In genomic region chr17:57432507-57433277, GRCh38 we compare ENCODE assay signal across 18 cellular contexts.
DNase-seq lines count a peak whose midpoint lies in the region; TF ChIP-seq lines count a peak whose summit lies in the region.
"Had no signal": no experiment of that assay in that cellular context is flagged by ENCODE, and none has a peak within 500 bp of the region (broad histone marks: within the 10 kb centered on the region; RNA-seq: fewer than 3 reads in every experiment).

No MANE protein-coding gene starts in this region.

- no CpG with 5 or more reads among the region's 19 CpGs for WGBS in neuronal stem cell (ENCODE audit: extremely low coverage in 2 of 2, insufficient read length in 2 of 2, insufficient replicate concordance in 1 of 2), 2 donors
- WGBS in testis, 2 donors: 77 to 82% methylated on average over 19 of the region's 19 CpGs

- no peak overlapping the region for H2BK12ac ChIP-seq in neuronal stem cell (ENCODE audit: low read length)

- peaks cover 30% of the 10 kb centered on the region for H3K4me1 Mint-ChIP-seq in activated naive CD8-positive, alpha-beta T cell (ENCODE audit: low read depth)
- H3K4me1 Mint-ChIP-seq in activated naive CD8-positive, alpha-beta T cell treated with anti-CD3 and anti-CD28 coated beads for 36 hours: peaks cover 29% of the 10 kb centered on the region
- H3K4me1 Mint-ChIP-seq in brain: peaks cover 92% of the 10 kb centered on the region

- no peak overlapping the region for H2BK120ac ChIP-seq in neuronal stem cell (ENCODE audit: low read depth, low read length)

- no peak overlapping the region for H2BK15ac ChIP-seq in neuronal stem cell (ENCODE audit: low read length)

- H3K4me1 ChIP-seq in HUES48 (ENCODE audit: control insufficient read depth, insufficient read depth, low read length) (peaks cover 4% of the 10 kb centered on the region), neuronal stem cell (ENCODE audit: control insufficient read depth in 2 of 2, insufficient read depth in 1 of 2, low read depth in 1 of 2, low read length in 2 of 2) (peaks cover 14 to 20% of the 10 kb centered on the region in 2 donors), testis (peaks cover 6% of the 10 kb centered on the region)
- H3K4me1 ChIP-seq: HAP-1, uterus had no signal

- no peak overlapping the region for H2BK5ac ChIP-seq in neuronal stem cell (ENCODE audit: low read length)

- intact Hi-C loops in testis (cut with DNase I; ENCODE audit: low total_unique reads): loop anchor here (5.0 kb wide), 1 partner anchor 195 kb away; no protein-coding TSS in a partner anchor

- H3K4me3 Mint-ChIP-seq in activated naive CD8-positive, alpha-beta T cell: no peak overlapping the region
- H3K4me3 Mint-ChIP-seq in activated naive CD8-positive, alpha-beta T cell treated with anti-CD3 and anti-CD28 coated beads for 36 hours: no peak overlapping the region
- no peak overlapping the region for H3K4me3 Mint-ChIP-seq in brain
- H3K4me3 Mint-ChIP-seq: activated naive CD8-positive, alpha-beta T cell treated with anti-CD3 and anti-CD28 coated beads, Interleukin-2, amount 10 ng/mL, durations not matched to agents 7 days and 5 days; stimulated activated memory B cell treated with anti-CD40 and anti-IgM and Interleukin-4, amounts not matched to agents 10 μg/mL and 1 μg/mL and 100 μg/mL, for 72 hours had no signal

- H3K9ac ChIP-seq in HUES48 (ENCODE audit: low read depth, low read length) (no peak overlapping the region), neuronal stem cell (ENCODE audit: low read depth, low read length, poor library complexity) (no peak overlapping the region)

- no peak overlapping the region for H4K91ac ChIP-seq in neuronal stem cell (ENCODE audit: low read depth, low read length, poor library complexity)

- no peak overlapping the region for H3K23ac ChIP-seq in neuronal stem cell (ENCODE audit: low read depth, low read length, poor library complexity)

- H3K4me3 ChIP-seq in HUES48 (ENCODE audit: low read depth, low read length) (no peak overlapping the region), neuronal stem cell (ENCODE audit: low read length in 2 of 2) (no peak overlapping the region), testis (no peak overlapping the region)
- H3K4me3 ChIP-seq: GM12878, HAP-1, heart left ventricle, uterus had no signal

- H3K9me3 ChIP-seq in HUES48 (ENCODE audit: control insufficient read depth, insufficient read depth, low read length) (no peaks in the 10 kb centered on the region), neuronal stem cell (replicated peaks in 1 of 2; ENCODE audit: control insufficient read depth in 2 of 2, insufficient read depth in 1 of 2, low read depth in 1 of 2, low read length in 2 of 2) (no peaks in the 10 kb centered on the region), testis (no peaks in the 10 kb centered on the region)
- H3K9me3 ChIP-seq: HAP-1, heart left ventricle, uterus had no signal

- H3K27ac Mint-ChIP-seq in activated naive CD8-positive, alpha-beta T cell: peak overlapping the region; percentile 25
- H3K27ac Mint-ChIP-seq in activated naive CD8-positive, alpha-beta T cell treated with anti-CD3 and anti-CD28 coated beads for 36 hours: no peak overlapping the region
- peak overlapping the region in 3 of 5 experiments; percentile 1 to 78 (median 17) for H3K27ac Mint-ChIP-seq in brain
- H3K27ac Mint-ChIP-seq: activated naive CD8-positive, alpha-beta T cell treated with anti-CD3 and anti-CD28 coated beads, Interleukin-2, amount 10 ng/mL, durations not matched to agents 7 days and 5 days; stimulated activated memory B cell treated with anti-CD40 and anti-IgM and Interleukin-4, amounts not matched to agents 10 μg/mL and 1 μg/mL and 100 μg/mL, for 72 hours had no signal

- H3K4ac ChIP-seq in neuronal stem cell (ENCODE audit: low read length): no peak overlapping the region

- no peak overlapping the region for H4K8ac ChIP-seq in neuronal stem cell (ENCODE audit: low read depth, low read length)

- no peak for TF ChIP-seq POLR2A in testis (IDR thresholded peaks at IDR 0.05)

- H3K36me3 Mint-ChIP-seq in activated naive CD8-positive, alpha-beta T cell: peaks cover 11% of the 10 kb centered on the region
- H3K36me3 Mint-ChIP-seq in activated naive CD8-positive, alpha-beta T cell treated with anti-CD3 and anti-CD28 coated beads for 36 hours: peaks cover 10% of the 10 kb centered on the region
- H3K36me3 Mint-ChIP-seq in brain: peaks cover 24% of the 10 kb centered on the region

- no peak overlapping the region for H2AFZ ChIP-seq in neuronal stem cell (ENCODE audit: low read length)

- H3K14ac ChIP-seq in neuronal stem cell (ENCODE audit: low read length): no peak overlapping the region

- H3K79me1 ChIP-seq in neuronal stem cell (ENCODE audit: low read depth, low read length): peaks cover 10% of the 10 kb centered on the region

- H3K9me3 Mint-ChIP-seq in activated naive CD8-positive, alpha-beta T cell (ENCODE audit: low read depth): no peaks in the 10 kb centered on the region
- H3K9me3 Mint-ChIP-seq in activated naive CD8-positive, alpha-beta T cell treated with anti-CD3 and anti-CD28 coated beads for 36 hours: no peaks in the 10 kb centered on the region
- H3K9me3 Mint-ChIP-seq in brain: no peaks in the 10 kb centered on the region
- H3K9me3 Mint-ChIP-seq: activated naive CD8-positive, alpha-beta T cell treated with anti-CD3 and anti-CD28 coated beads, Interleukin-2, amount 10 ng/mL, durations not matched to agents 7 days and 5 days; stimulated activated memory B cell treated with anti-CD40 and anti-IgM and Interleukin-4, amounts not matched to agents 10 μg/mL and 1 μg/mL and 100 μg/mL, for 72 hours had no signal

- no peaks in the 10 kb centered on the region for H3K27me3 Mint-ChIP-seq in activated naive CD8-positive, alpha-beta T cell
- no peaks in the 10 kb centered on the region for H3K27me3 Mint-ChIP-seq in activated naive CD8-positive, alpha-beta T cell treated with anti-CD3 and anti-CD28 coated beads for 36 hours
- H3K27me3 Mint-ChIP-seq in brain: no peaks in the 10 kb centered on the region
- H3K27me3 Mint-ChIP-seq: activated naive CD8-positive, alpha-beta T cell treated with anti-CD3 and anti-CD28 coated beads, Interleukin-2, amount 10 ng/mL, durations not matched to agents 7 days and 5 days; stimulated activated memory B cell treated with anti-CD40 and anti-IgM and Interleukin-4, amounts not matched to agents 10 μg/mL and 1 μg/mL and 100 μg/mL, for 72 hours had no signal

- H2AK5ac ChIP-seq in neuronal stem cell (ENCODE audit: low read depth, low read length): no peak overlapping the region

- H3K27ac ChIP-seq in HUES48 (ENCODE audit: low read depth, low read length): peak overlapping the region; percentile 44
- H3K27ac ChIP-seq in neuronal stem cell (replicated peaks; ENCODE audit: low read length): no peak overlapping the region
- no peak overlapping the region for H3K27ac ChIP-seq in testis
- H3K27ac ChIP-seq: heart left ventricle, uterus had no signal

- TF ChIP-seq CTCF in brain (conservative IDR thresholded peaks at IDR 0.05) (no peak), testis (IDR thresholded peaks at IDR 0.05) (no peak), GM20000 (IDR thresholded peaks at IDR 0.05; ENCODE audit: extremely low read depth, missing control alignments) (no peak)

- no peak for DNase-seq in activated naive CD8-positive, alpha-beta T cell treated with anti-CD3 and anti-CD28 coated beads for 36 hours
- DNase-seq in neuronal stem cell (ENCODE audit: low spot score) (no peak), testis (no peak), ureter (ENCODE audit: low spot score) (no peak), GM20000 (ENCODE audit: low spot score) (no peak)
- DNase-seq: activated CD4-positive, alpha-beta T cell treated with anti-CD3 and anti-CD28 coated beads for 4 hours; activated naive CD8-positive, alpha-beta T cell treated with anti-CD3 and anti-CD28 coated beads, Interleukin-2, amount 10 ng/mL, durations not matched to agents 7 days and 5 days; heart left ventricle; NCI-H1694; SIG-M5; T-helper 9 cell; uterus had no signal

- H3K4me2 ChIP-seq in neuronal stem cell (ENCODE audit: insufficient read depth, low read length, poor library complexity, severe bottlenecking): no peak overlapping the region

- H3K36me3 ChIP-seq in HUES48 (ENCODE audit: control insufficient read depth, insufficient read depth, low read length): no peaks in the 10 kb centered on the region
- peaks cover 2 to 16% of the 10 kb centered on the region in 2 donors for H3K36me3 ChIP-seq in neuronal stem cell (replicated peaks in 1 of 2; ENCODE audit: control insufficient read depth in 2 of 2, insufficient read depth in 2 of 2, low read length in 2 of 2)
- no peaks in the 10 kb centered on the region for H3K36me3 ChIP-seq in testis (ENCODE audit: low read depth, missing control alignments)
- H3K36me3 ChIP-seq: HAP-1, heart left ventricle, uterus had no signal

- H3K27me3 ChIP-seq in HUES48 (ENCODE audit: control insufficient read depth, insufficient read depth, low read length) (no peaks in the 10 kb centered on the region), neuronal stem cell (ENCODE audit: control insufficient read depth in 3 of 3, insufficient read depth in 3 of 3, low read depth in 1 of 3, low read length in 3 of 3) (no peaks in the 10 kb centered on the region), testis (no peaks in the 10 kb centered on the region)
- H3K27me3 ChIP-seq: heart left ventricle, uterus had no signal

- peak overlapping the region; percentile 28 for H3K18ac ChIP-seq in neuronal stem cell (ENCODE audit: low read length)
